25 cellular contexts compared by ENCODE assay signal in genomic region chr1:26560403-26560780, GRCh38. TPM values are rescaled to one million over a fixed set of nuclear protein-coding genes. Genes with fewer than 3 reads are reported as not detected.
DNase-seq lines count a peak whose midpoint lies in the region; ATAC-seq, FAIRE-seq and TF ChIP-seq lines count a peak whose summit lies in the region.
"Had no signal": no experiment of that assay in that cellular context is flagged by ENCODE, and none has a peak within 500 bp of the region (broad histone marks: within the 10 kb centered on the region; RNA-seq: fewer than 3 reads in every experiment).

No MANE protein-coding gene starts in this region.

- no peak overlapping the region for H2AFZ ChIP-seq in HepG2 (ENCODE audit: low read length)

- no peaks in the 10 kb centered on the region for H4K20me1 ChIP-seq in HepG2 (ENCODE audit: insufficient read depth, low read length)

- no peak overlapping the region for H3K9ac ChIP-seq in HepG2 (ENCODE audit: insufficient read depth, low read depth, low read length)

- H3K4me1 ChIP-seq in HepG2 (ENCODE audit: insufficient read depth, low read length) (peaks cover 14% of the 10 kb centered on the region), right lobe of liver (no peaks in the 10 kb centered on the region)

- no peaks in the 10 kb centered on the region for H3K9me3 Mint-ChIP-seq in progenitor cell of endocrine pancreas (ENCODE audit: low read depth)

- peaks cover 11 to 41% of the 10 kb centered on the region in 2 experiments; a peak in 4 of 5 replicates for H3K36me3 ChIP-seq in HepG2 (replicated peaks in 1 of 2; ENCODE audit: control insufficient read depth in 1 of 2, insufficient read depth in 2 of 2, low read length in 2 of 2)
- H3K36me3 ChIP-seq in right lobe of liver: peaks cover 0 to 5% (median 2%) of the 10 kb centered on the region in 4 donors

- CTCF ChIA-PET in HepG2 (lab: Yijun Ruan, JAX; ENCODE audit: low intra/inter-chr PET ratio, low total read pairs) (no interaction called here), RWPE1 (lab: Yijun Ruan, JAX) (no interaction called here)

- H3K4me3 ChIP-seq in HepG2 (replicated peaks in 1 of 3; ENCODE audit: insufficient read depth in 1 of 3, low read depth in 2 of 3, low read length in 3 of 3): no peak overlapping the region
- no peak overlapping the region for H3K4me3 ChIP-seq in right lobe of liver
- H3K4me3 ChIP-seq: SJSA1 had no signal

- no peak for FAIRE-seq in HepG2 (lab: Jason Lieb, UNC)
- FAIRE-seq: G401.6 had no signal

- POLR2A ChIA-PET in HepG2 (lab: Yijun Ruan, JAX) (no interaction called here), RWPE1 (lab: Yijun Ruan, JAX; ENCODE audit: low non-redundant PET) (no interaction called here)

- H3K4me2 ChIP-seq in HepG2 (ENCODE audit: low read depth, low read length): no peak overlapping the region

- WGBS in HepG2 (ENCODE audit: low lambda C conversion rate): 95% methylated on average over 2 of the region's 3 CpGs
- WGBS in right lobe of liver (ENCODE audit: insufficient coverage, low coverage, low lambda C conversion rate, missing lambda C conversion rate): 80% methylated on average over 2 of the region's 3 CpGs

- no peaks in the 10 kb centered on the region for H3K27me3 ChIP-seq in HepG2 (ENCODE audit: control insufficient read depth in 1 of 2, insufficient read depth in 2 of 2, low read length in 2 of 2)
- H3K27me3 ChIP-seq in right lobe of liver: no peaks in the 10 kb centered on the region
- H3K27me3 ChIP-seq: SJSA1 had no signal

- H3K27ac ChIP-seq in HepG2 (ENCODE audit: extremely low read length, insufficient read depth, low read length) (no peak overlapping the region), right lobe of liver (no peak overlapping the region), RWPE1 (0 out of 2 replicates have a peak overlapping the region, but pooled peaks have one; percentile 12)
- H3K27ac ChIP-seq: SJSA1 had no signal

- no peak overlapping the region for H3K4me3 Mint-ChIP-seq in progenitor cell of endocrine pancreas (ENCODE audit: low read depth)
- H3K4me3 Mint-ChIP-seq: CD4-positive, alpha-beta memory T cell had no signal

- no peaks in the 10 kb centered on the region for H3K4me1 Mint-ChIP-seq in progenitor cell of endocrine pancreas (ENCODE audit: low read depth)

- TF ChIP-seq EP300 in HepG2 (IDR thresholded peaks at IDR 0.05; ENCODE audit: low read depth in 2 of 2, low read length in 2 of 2) (no peak), HepG2 (CRISPR knock-in tag; IDR thresholded peaks at IDR 0.05; ENCODE audit: borderline replicate concordance) (no peak)

- intact Hi-C loops in HepG2 (cut with micrococcal nuclease; ENCODE audit: unreplicated experiment) (no loop called here), right lobe of liver (cut with DNase I) (no loop called here), left colon (cut with DNase I, micrococcal nuclease) (no loop called here)

- in situ Hi-C loops in HepG2 (cut with HindIII; ENCODE audit: extremely low pct_ligation_motif_present, low pct_unique_long_range_greater_than_20kb): no loop called here

- TF ChIP-seq RAD21 in HepG2 (CRISPR knock-in tag; IDR thresholded peaks at IDR 0.05): no peak

- H3K36me3 Mint-ChIP-seq in progenitor cell of endocrine pancreas (ENCODE audit: insufficient read depth): peaks cover 16% of the 10 kb centered on the region

- BruUV-seq in HepG2 (replicated peaks; lab: Mats Ljungman, UMichigan): no TSS peak

- TF ChIP-seq POLR2A in HepG2 (IDR thresholded peaks at IDR 0.05; ENCODE audit: insufficient read depth in 1 of 2, low read depth in 2 of 2, low read length in 2 of 2) (no peak), right lobe of liver (IDR thresholded peaks at IDR 0.05) (no peak)

- ATAC-seq in HepG2 (no peak), right lobe of liver (no peak), left colon (peak; percentile 4), HG03442 (IDR thresholded peaks at IDR 0.05; ENCODE audit: unreplicated experiment) (no peak), HG02885 (IDR thresholded peaks at IDR 0.05; ENCODE audit: poor library complexity, unreplicated experiment) (no peak)
- ATAC-seq: PC-3 had no signal

- no peaks in the 10 kb centered on the region for H3K9me3 ChIP-seq in HepG2 (ENCODE audit: low read length)
- H3K9me3 ChIP-seq in right lobe of liver: no peaks in the 10 kb centered on the region
- H3K9me3 ChIP-seq: SJSA1 had no signal

- H3K79me2 ChIP-seq in HepG2 (ENCODE audit: insufficient read depth, low read length): no peaks in the 10 kb centered on the region

- H3K27ac Mint-ChIP-seq in progenitor cell of endocrine pancreas: no peak overlapping the region
- H3K27ac Mint-ChIP-seq: CD4-positive, alpha-beta memory T cell had no signal

- H3K27me3 Mint-ChIP-seq in progenitor cell of endocrine pancreas: no peaks in the 10 kb centered on the region
- H3K27me3 Mint-ChIP-seq: CD4-positive, alpha-beta memory T cell had no signal

- TF ChIP-seq CTCF in HepG2 (CRISPR knock-in tag; IDR thresholded peaks at IDR 0.05) (no peak), right lobe of liver (IDR thresholded peaks at IDR 0.05) (no peak), RWPE1 (conservative IDR thresholded peaks at IDR 0.05; ENCODE audit: low read depth) (no peak), progenitor cell of endocrine pancreas (IDR thresholded peaks at IDR 0.05; ENCODE audit: unreplicated experiment) (no peak)

- no peak for DNase-seq in HepG2 (ENCODE audit: low spot score)
- no peak for DNase-seq in right lobe of liver
- DNase-seq in RWPE1 (ENCODE audit: low spot score): no peak
- DNase-seq in left colon: no peak
- DNase-seq in progenitor cell of endocrine pancreas (ENCODE audit: low spot score, unreplicated experiment): no peak
- DNase-seq: C1 segment of cervical spinal cord; CD4-positive, alpha-beta memory T cell; COR-L47; DMS53; GOT3; HCEC 1CT; Karpas-422; NCI-H1092 treated with DMSO at 0.1 percent for 48 hours; NCI-H1436; NCI-H187; NCI-H2081 treated with DMSO at 0.1 percent for 48 hours; NCI-H524; NCI-H748 treated with DMSO at 0.1 percent for 48 hours; NK-92 treated with Interleukin-12 subunit alpha and Interleukin-12 subunit beta, amount 100 ng/mL, for 24 hours; PC-3; Right ventricle myocardium superior had no signal

TF ChIP-seq in HepG2, 621 proteins besides CTCF, POLR2A, EP300 and RAD21:
- TF ChIP-seq ZNF629 (CRISPR knock-in tag; conservative IDR thresholded peaks at IDR 0.05) (peak; percentile 85), ZNF569 (CRISPR knock-in tag; IDR thresholded peaks at IDR 0.05; ENCODE audit: borderline replicate concordance) (no peak)

RNA-seq across cellular contexts. Expression of gene RPS6KA1, which starts 30.8 kb away (rescaled TPM):
- total RNA-seq in HepG2 (2016; rRNA removed; fragmentation: Illumina TruSeq; extraction: Trizol) (24.0 and 24.2 TPM in 2 replicates), right lobe of liver (10 to 100 TPM in 4 of 6 experiments, 1 to 10 TPM in 2; 6.2 to 42.6 (median 20.9) TPM), left colon (100 to 1,000 TPM; 173 to 192 TPM), progenitor cell of endocrine pancreas (26.7 and 29.6 TPM in 2 replicates)
- 6.4 and 8.1 TPM in 2 replicates for total RNA-seq in HepG2 (2016; cell fraction: cytosol; rRNA removed; fragmentation: Illumina TruSeq; extraction: Trizol; ENCODE audit: low read depth)
- 23.3 and 24.8 TPM in 2 replicates for total RNA-seq in HepG2 (2016; cell fraction: insoluble cytoplasmic fraction; rRNA removed; fragmentation: Illumina TruSeq; extraction: Trizol)
- total RNA-seq in HepG2 (2016; cell fraction: membrane; rRNA removed; fragmentation: Illumina TruSeq; extraction: Trizol): 14.4 and 16.8 TPM in 2 replicates
- 17.9 and 19.0 TPM in 2 replicates for total RNA-seq in HepG2 (2016; cell fraction: nucleus; rRNA removed; fragmentation: Illumina TruSeq; extraction: Trizol)
- polyA plus RNA-seq in HepG2 (2011; rRNA removed): 19.6 and 22.1 TPM in 2 replicates
- 15.0 and 20.1 TPM in 2 replicates for polyA plus RNA-seq in HepG2 (2011; cell fraction: cytosol; rRNA removed)
- 28.9 and 37.3 TPM in 2 replicates for polyA plus RNA-seq in HepG2 (2011; cell fraction: nucleus; rRNA removed)
- 14.7 and 15.4 TPM in 2 replicates for polyA plus RNA-seq in HepG2 (2012)
- 4.1 and 4.3 TPM in 2 replicates for polyA plus RNA-seq in HepG2 (2016; cell fraction: cytosol; fragmentation: Illumina TruSeq; extraction: Trizol; ENCODE audit: low read depth)
- polyA plus RNA-seq in HepG2 (2016; cell fraction: insoluble cytoplasmic fraction; fragmentation: Illumina TruSeq; extraction: Trizol; ENCODE audit: low read depth): 20.9 and 24.6 TPM in 2 replicates
- polyA plus RNA-seq in HepG2 (2016; cell fraction: membrane; fragmentation: Illumina TruSeq; extraction: Trizol; ENCODE audit: low read depth): 10.2 and 12.6 TPM in 2 replicates
- 28.1 and 28.2 TPM in 2 replicates for polyA plus RNA-seq in HepG2 (2016; cell fraction: nucleus; fragmentation: Illumina TruSeq; extraction: Trizol; ENCODE audit: insufficient read depth, low read depth)
- 43.2 and 122 TPM in 2 replicates for polyA minus RNA-seq in HepG2 (2011; rRNA and poly(A)+ RNA removed; ENCODE audit: low replicate concordance)
- polyA minus RNA-seq in HepG2 (2011; cell fraction: cytosol; rRNA and poly(A)+ RNA removed): 22.6 TPM in 2 replicates
- polyA minus RNA-seq in HepG2 (2011; cell fraction: nucleus; rRNA and poly(A)+ RNA removed): 18.8 and 26.6 TPM in 2 replicates
